In genomic region chr10:79540930-79541329, GRCh38 we compare ENCODE assay signal across 8 cellular contexts.
DNase-seq lines count a peak whose midpoint lies in the region; ATAC-seq lines count a peak whose summit lies in the region.
"Not testable (repeated sequence)": the region's sequence is repeated elsewhere in the genome, so short reads cannot be mapped to it uniquely, and the experiment has no call there.

No MANE protein-coding gene starts in this region.

- DNase-seq in stimulated activated effector memory CD8-positive, alpha-beta T cell treated with anti-CD3 and anti-CD28 coated beads, Interleukin-12 subunit alpha, Interleukin-12 subunit beta, amount 100 ng/mL, for 72 hours (ENCODE audit: low spot score in 2 of 2), result not testable (repeated sequence)

- not testable (repeated sequence) for H3K9me3 Mint-ChIP-seq in stimulated activated effector memory CD8-positive, alpha-beta T cell treated with anti-CD3 and anti-CD28 coated beads, Interleukin-12 subunit alpha, Interleukin-12 subunit beta, amount 100 ng/mL, for 72 hours

- not testable (repeated sequence) for H3K36me3 Mint-ChIP-seq in stimulated activated effector memory CD8-positive, alpha-beta T cell treated with anti-CD3 and anti-CD28 coated beads, Interleukin-12 subunit alpha, Interleukin-12 subunit beta, amount 100 ng/mL, for 72 hours

- ATAC-seq in GM18499 (IDR thresholded peaks at IDR 0.05; ENCODE audit: insufficient read depth, unreplicated experiment), result peak; percentile 95
- ATAC-seq in GM19023 (IDR thresholded peaks at IDR 0.05; ENCODE audit: unreplicated experiment), result peak; percentile 93
- ATAC-seq in GM21381 (IDR thresholded peaks at IDR 0.05; ENCODE audit: unreplicated experiment), result peak; percentile 82
- ATAC-seq in HG02571 (IDR thresholded peaks at IDR 0.05; ENCODE audit: unreplicated experiment), result peak; percentile 91
- peak; percentile 90 for ATAC-seq in HG02981 (IDR thresholded peaks at IDR 0.05; ENCODE audit: unreplicated experiment)
- peak; percentile 88 for ATAC-seq in HG03354 (IDR thresholded peaks at IDR 0.05; ENCODE audit: poor library complexity, severe bottlenecking, unreplicated experiment)
- ATAC-seq in activated CD4-positive, CD25-positive, alpha-beta regulatory T cell treated with anti-CD3 and anti-CD28 coated beads, Interleukin-2, amount 50 U/mL, for 24 hours, result peak; percentile 58 to 74
- ATAC-seq in stimulated activated effector memory CD8-positive, alpha-beta T cell treated with anti-CD3 and anti-CD28 coated beads, Interleukin-12 subunit alpha, Interleukin-12 subunit beta, amount 100 ng/mL, for 72 hours, result peak; percentile 89

- H3K4me3 Mint-ChIP-seq in stimulated activated effector memory CD8-positive, alpha-beta T cell treated with anti-CD3 and anti-CD28 coated beads, Interleukin-12 subunit alpha, Interleukin-12 subunit beta, amount 100 ng/mL, for 72 hours, result not testable (repeated sequence)

- not testable (repeated sequence) for H3K27ac Mint-ChIP-seq in stimulated activated effector memory CD8-positive, alpha-beta T cell treated with anti-CD3 and anti-CD28 coated beads, Interleukin-12 subunit alpha, Interleukin-12 subunit beta, amount 100 ng/mL, for 72 hours

- H3K4me1 Mint-ChIP-seq in stimulated activated effector memory CD8-positive, alpha-beta T cell treated with anti-CD3 and anti-CD28 coated beads, Interleukin-12 subunit alpha, Interleukin-12 subunit beta, amount 100 ng/mL, for 72 hours, result not testable (repeated sequence)
